In the genomic region with DNA sequence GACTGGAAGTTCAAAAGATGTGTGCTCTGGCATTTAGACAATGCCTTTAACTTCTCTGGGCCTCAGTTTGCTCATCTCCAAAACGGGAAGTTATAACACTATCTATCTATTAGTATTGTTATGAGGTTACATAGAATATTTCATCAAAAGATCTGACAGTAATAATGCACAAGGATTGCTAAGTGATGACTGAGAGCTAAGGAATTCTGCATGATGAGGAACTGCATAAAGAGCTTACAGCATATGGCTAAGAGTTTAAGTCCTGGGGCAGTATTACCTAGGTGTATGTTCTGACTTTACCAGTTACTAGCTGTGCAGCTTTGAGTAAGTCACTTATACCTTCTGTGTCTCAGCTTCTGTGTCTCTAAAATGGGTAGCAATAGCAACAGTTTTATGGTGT, we compare ENCODE assay signal across 24 cellular contexts.
A peak's percentile ranks its signal among the peaks of the same experiment; 100 is the strongest.
DNase-seq lines count a peak whose midpoint lies in the region; ATAC-seq and TF ChIP-seq lines count a peak whose summit lies in the region.
"Had no signal": no experiment of that assay in that cellular context is flagged by ENCODE, and none has a peak within 500 bp of the region (broad histone marks: within the 10 kb centered on the region; RNA-seq: fewer than 3 reads in every experiment).

No MANE protein-coding gene starts in this region.

- ATAC-seq in SK-N-SH treated with all-trans-retinoic acid at 6 μM for 48 hours, result peak; percentile 71
- ATAC-seq in HG02610 (IDR thresholded peaks at IDR 0.05; ENCODE audit: unreplicated experiment), result no peak
- ATAC-seq: naive thymus-derived CD8-positive, alpha-beta T cell had no signal

- no peaks in the 10 kb centered on the region for H3K4me1 ChIP-seq in BE2C
- H3K4me1 ChIP-seq: thyroid gland had no signal

- H3K36me3 ChIP-seq in BE2C, result no peaks in the 10 kb centered on the region
- H3K36me3 ChIP-seq: SJSA1, thyroid gland had no signal

- DNase-seq in NCI-H82 (lab: John Stamatoyannopoulos, UW) (peak; percentile 28), NCI-H82 treated with DMSO at 0.1 percent for 48 hours (lab: John Stamatoyannopoulos, UW; ENCODE audit: unreplicated experiment) (no peak), fibroblast of pulmonary artery (ENCODE audit: low read depth) (peak; percentile 46), BE2C (no peak)
- DNase-seq in activated naive CD4-positive, alpha-beta T cell (lab: John Stamatoyannopoulos, UW), result no peak
- no peak for DNase-seq in stimulated activated CD8-positive, alpha-beta memory T cell treated with anti-CD3 and anti-CD28 coated beads, Interleukin-4, amount 100 ng/mL, for 48 hours
- DNase-seq: 8988T; activated effector memory CD4-positive, alpha-beta T cell treated with anti-CD3 and anti-CD28 coated beads, Interleukin-2, amount 50 U/mL, for 16 hours; anterior cingulate cortex; CD4-positive, CD25-positive, alpha-beta regulatory T cell; dermis blood vessel endothelial cell; DMS79; H9; immature natural killer cell; naive thymus-derived CD8-positive, alpha-beta T cell; NCI-H1930; NCI-H510A treated with DMSO at 0.1 percent for 48 hours; posterior cingulate gyrus; T-helper 9 cell; thyroid gland had no signal

- no peaks in the 10 kb centered on the region for H3K9me3 ChIP-seq in BE2C
- H3K9me3 ChIP-seq: SJSA1, thyroid gland had no signal

- H3K4me3 ChIP-seq in fibroblast of pulmonary artery (replicated peaks; ENCODE audit: low read depth, low read length), result no peak overlapping the region
- H3K4me3 ChIP-seq in BE2C (ENCODE audit: low read depth, low read length), result no peak overlapping the region
- H3K4me3 ChIP-seq: lung, SJSA1, thyroid gland had no signal

- no peaks in the 10 kb centered on the region for H3K27me3 ChIP-seq in BE2C
- H3K27me3 ChIP-seq: SJSA1, thyroid gland had no signal

- no peak for TF ChIP-seq CTCF in fibroblast of pulmonary artery (IDR thresholded peaks at IDR 0.05; ENCODE audit: low read length, missing control alignments)
- TF ChIP-seq CTCF in BE2C (IDR thresholded peaks at IDR 0.05; ENCODE audit: low read depth, low read length), result no peak

TF ChIP-seq in SK-N-SH treated with all-trans-retinoic acid at 6 μM for 48 hours, 23 proteins besides CTCF, POLR2A, EP300 and RAD21:
- TF ChIP-seq ISL1 (CRISPR knock-in tag; IDR thresholded peaks at IDR 0.05) (peak; percentile 82), ZNF70 (CRISPR knock-in tag; IDR thresholded peaks at IDR 0.05) (no peak), ZFP3 (CRISPR knock-in tag; IDR thresholded peaks at IDR 0.05) (peak; percentile 44; the same call in 1 of the 2 replicates)
TF ChIP-seq in SK-N-SH treated with all-trans-retinoic acid at 6 μM for 48 hours: peak in this region for 2.

Comparison
In these comparisons a context has a peak if more than half of its experiments do, and no peak if none do; other contexts are left out.
1. DNase-seq: peak in NCI-H82 (single experiment) and fibroblast of pulmonary artery (single experiment); none in NCI-H82 treated with DMSO at 0.1 percent for 48 hours (single experiment), activated naive CD4-positive, alpha-beta T cell (0 of 4), BE2C (single experiment) and stimulated activated CD8-positive, alpha-beta memory T cell treated with anti-CD3 and anti-CD28 coated beads, Interleukin-4, amount 100 ng/mL, for 48 hours (single experiment).